ENCODE assay signal across 14 cellular contexts in the genomic region with DNA sequence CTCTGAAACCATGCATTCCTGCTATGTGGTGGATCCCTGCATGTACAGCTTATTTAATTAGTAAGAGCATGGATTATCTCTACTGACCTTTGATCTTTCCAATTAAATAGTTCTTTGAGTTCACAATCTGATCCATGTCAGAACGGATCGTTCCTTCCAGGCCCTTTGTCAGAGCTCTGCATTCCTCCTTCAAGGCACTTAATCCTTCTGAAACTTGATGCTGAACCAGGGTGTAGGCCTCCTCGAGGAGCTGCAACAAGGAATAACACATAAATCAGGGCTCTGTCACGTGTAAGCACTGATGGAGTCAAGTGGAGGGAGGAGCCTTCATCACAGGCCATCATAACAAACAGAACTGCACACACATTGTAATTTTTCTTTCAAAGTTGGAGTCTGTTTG.
A peak's percentile ranks its signal among the peaks of the same experiment; 100 is the strongest.
DNase-seq lines count a peak whose midpoint lies in the region; FAIRE-seq and TF ChIP-seq lines count a peak whose summit lies in the region.
"Had no signal": no experiment of that assay in that cellular context is flagged by ENCODE, and none has a peak within 500 bp of the region (broad histone marks: within the 10 kb centered on the region; RNA-seq: fewer than 3 reads in every experiment).

No MANE protein-coding gene starts in this region.

- H3K4me1 ChIP-seq in MM.1S (ENCODE audit: low read length) (peaks cover 21% of the 10 kb centered on the region), small intestine (ENCODE audit: control insufficient read depth in 2 of 2, insufficient read depth in 1 of 2, low read depth in 1 of 2, low read length in 1 of 2) (peaks cover 0 to 3% of the 10 kb centered on the region in 2 donors), adrenal gland (replicated peaks in 1 of 2) (peaks cover 3 to 16% of the 10 kb centered on the region in 2 donors)

- intact Hi-C loops in head of caudate nucleus (cut with DNase I), result no loop called here
- intact Hi-C loops in adrenal gland (cut with DNase I), result loop anchor here in 1 of 2 donors (10.0 kb wide), 1 partner anchor 62 kb away; no protein-coding TSS in a partner anchor

- H3K4me2 ChIP-seq in MM.1S (ENCODE audit: low read depth, low read length), result no peak overlapping the region

- peaks cover 6% of the 10 kb centered on the region; the same call in 1 of the 2 replicates for H3F3A ChIP-seq in MM.1S (ENCODE audit: insufficient read depth, low read length)

- H3K36me3 ChIP-seq in MM.1S (replicated peaks; ENCODE audit: insufficient read depth, low read length) (no peaks in the 10 kb centered on the region), small intestine (ENCODE audit: control insufficient read depth in 2 of 2, insufficient read depth in 2 of 2, low read length in 2 of 2) (no peaks in the 10 kb centered on the region), adrenal gland (replicated peaks in 1 of 2) (no peaks in the 10 kb centered on the region)

- H2AFZ ChIP-seq in MM.1S (ENCODE audit: low read length), result no peak overlapping the region

- DNase-seq in MM.1S (peak; percentile 4), NCI-H82 treated with DMSO at 0.1 percent for 48 hours (lab: John Stamatoyannopoulos, UW; ENCODE audit: unreplicated experiment) (peak; percentile 64), iris pigment epithelial cell (ENCODE audit: low read depth) (peak; percentile 70), small intestine (peak; percentile 81), head of caudate nucleus (no peak), G401 (ENCODE audit: low spot score) (no peak), adrenal gland (no peak), MV-4-11 (lab: John Stamatoyannopoulos, UW) (no peak)
- DNase-seq: amygdala; foreskin melanocyte; lower lobe of right lung; Right ventricle myocardium superior; stimulated activated CD4-positive, alpha-beta T cell treated with anti-CD3 and anti-CD28 coated beads, Interleukin-4, amount 100 ng/mL, for 1 hour had no signal

- H3K9ac ChIP-seq in MM.1S (ENCODE audit: low read length), result no peak overlapping the region

- no peaks in the 10 kb centered on the region for H3K9me2 ChIP-seq in MM.1S (replicated peaks; ENCODE audit: insufficient read depth, low read length)

- H3K4me3 ChIP-seq in MM.1S (ENCODE audit: low read length) (no peak overlapping the region), small intestine (ENCODE audit: low read depth in 1 of 2, low read length in 2 of 2) (no peak overlapping the region), adrenal gland (no peak overlapping the region)
- H3K4me3 ChIP-seq: lower lobe of right lung had no signal

- no peaks in the 10 kb centered on the region for H3K79me2 ChIP-seq in MM.1S (ENCODE audit: low read length)

- no peaks in the 10 kb centered on the region for H4K20me1 ChIP-seq in MM.1S (ENCODE audit: insufficient read depth, low read length)

- no peaks in the 10 kb centered on the region for H3K9me3 ChIP-seq in MM.1S (replicated peaks; ENCODE audit: insufficient read depth, low read length)
- H3K9me3 ChIP-seq in small intestine (ENCODE audit: control insufficient read depth, low read depth), result no peaks in the 10 kb centered on the region
- no peaks in the 10 kb centered on the region for H3K9me3 ChIP-seq in adrenal gland (replicated peaks in 1 of 3)
- H3K9me3 ChIP-seq: lower lobe of right lung had no signal

- 19 to 44% (median 32%) methylated on average over 4 of the region's 4 CpGs for WGBS in small intestine, 3 donors
- 73 to 76% (median 75%) methylated on average over 4 of the region's 4 CpGs for WGBS in adrenal gland, 4 donors

- TF ChIP-seq POLR2A in adrenal gland (IDR thresholded peaks at IDR 0.05), result no peak

- FAIRE-seq in small intestine (lab: Jason Lieb, UNC), result no peak
- FAIRE-seq: endometrium had no signal

- H3K27ac ChIP-seq in MM.1S (ENCODE audit: low read length) (no peak overlapping the region), small intestine (ENCODE audit: low read depth in 1 of 2, low read length in 1 of 2) (no peak overlapping the region), adrenal gland (no peak overlapping the region)
- H3K27ac ChIP-seq: lower lobe of right lung had no signal

- no peaks in the 10 kb centered on the region for H3K27me3 ChIP-seq in MM.1S (replicated peaks; ENCODE audit: insufficient read depth, low read length)
- H3K27me3 ChIP-seq in small intestine (ENCODE audit: control insufficient read depth in 2 of 2, insufficient read depth in 2 of 2, low read length in 2 of 2), result no peaks in the 10 kb centered on the region
- no peaks in the 10 kb centered on the region for H3K27me3 ChIP-seq in adrenal gland

- in situ Hi-C loops in G401 (cut with HindIII; ENCODE audit: low sequenced_read_pairs), result loop anchor here (25.0 kb wide), 2 partner anchors 164 to 339 kb away; a partner anchor contains a TSS

- no peak for TF ChIP-seq CTCF in MM.1S (IDR thresholded peaks at IDR 0.05; ENCODE audit: low read length)
- TF ChIP-seq CTCF in adrenal gland (IDR thresholded peaks at IDR 0.05), result no peak

Comparison
In these comparisons a context has a peak if more than half of its experiments do, and no peak if none do; other contexts are left out.
1. DNase-seq: peak in MM.1S (single experiment), NCI-H82 treated with DMSO at 0.1 percent for 48 hours (single experiment), iris pigment epithelial cell (single experiment) and small intestine (single experiment); none in head of caudate nucleus (0 of 42), G401 (single experiment), adrenal gland (0 of 7) and MV-4-11 (single experiment).